9 cellular contexts compared by ENCODE assay signal in the genomic region with DNA sequence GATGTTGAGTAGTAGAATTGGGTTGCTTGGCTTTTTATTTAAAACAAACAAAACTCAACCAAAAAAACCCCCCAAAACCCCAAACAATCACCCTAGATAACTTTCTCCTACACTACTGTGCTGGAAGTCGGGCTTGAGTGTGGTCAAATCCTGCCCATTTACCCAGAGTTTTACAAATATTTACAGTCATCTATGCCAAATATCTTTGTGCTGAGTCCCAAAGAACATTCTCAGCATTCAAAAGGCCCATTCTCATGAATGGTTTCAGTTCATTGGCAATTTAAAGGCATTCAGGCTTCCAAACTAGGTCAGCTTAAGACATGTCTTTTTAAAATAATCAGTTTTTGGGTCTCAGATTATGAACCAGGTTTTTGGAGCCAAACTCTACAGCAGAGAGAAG.
DNase-seq lines count a peak whose midpoint lies in the region; ATAC-seq and TF ChIP-seq lines count a peak whose summit lies in the region.
"Had no signal": no experiment of that assay in that cellular context is flagged by ENCODE, and none has a peak within 500 bp of the region (broad histone marks: within the 10 kb centered on the region; RNA-seq: fewer than 3 reads in every experiment).

No MANE protein-coding gene starts in this region.

- H2AFZ ChIP-seq in KMS-11 (ENCODE audit: low read depth) = no peak overlapping the region

- no peaks in the 10 kb centered on the region for H3K79me2 ChIP-seq in KMS-11 (ENCODE audit: insufficient read depth, low read depth)

- in situ Hi-C loops in ACHN (cut with HindIII; ENCODE audit: low pct_ligation_motif_present, low pct_unique_long_range_greater_than_20kb, low sequenced_read_pairs) = no loop called here

- peak; percentile 78 for DNase-seq in ACHN
- DNase-seq in dedifferentiated amniotic fluid mesenchymal stem cell (ENCODE audit: extremely low spot score) = peak; percentile 91
- DNase-seq in NCI-H1694 (lab: John Stamatoyannopoulos, UW) = no peak
- DNase-seq in GDM1 (lab: John Stamatoyannopoulos, UW) = no peak
- no peak for DNase-seq in iPS-NIHi11 (ENCODE audit: low spot score)
- DNase-seq: GF-D8 had no signal

- H4K20me1 ChIP-seq in KMS-11 (ENCODE audit: insufficient read depth) = no peaks in the 10 kb centered on the region

- H3K4me2 ChIP-seq in KMS-11 = peak overlapping the region; percentile 67; the same call in 1 of the 2 replicates

- no peak for TF ChIP-seq CTCF in KMS-11 (conservative IDR thresholded peaks at IDR 0.05; ENCODE audit: low read depth, low read length)

- H3K9ac ChIP-seq in KMS-11 = no peak overlapping the region
- H3K9ac ChIP-seq in muscle layer of colon (ENCODE audit: low read length) = no peak overlapping the region

- ATAC-seq in GM18873 (IDR thresholded peaks at IDR 0.05; ENCODE audit: low FRiP score, unreplicated experiment) = no peak

- H3K27ac ChIP-seq in KMS-11 (no peak overlapping the region), muscle layer of colon (ENCODE audit: low read depth, low read length) (peak overlapping the region; percentile 43)

- H3K36me3 ChIP-seq in KMS-11 (ENCODE audit: insufficient read depth) = no peaks in the 10 kb centered on the region
- no peaks in the 10 kb centered on the region for H3K36me3 ChIP-seq in muscle layer of colon (ENCODE audit: insufficient read depth, low read length)

- no peaks in the 10 kb centered on the region for H3K27me3 ChIP-seq in KMS-11 (ENCODE audit: insufficient read depth, low read depth)
- no peaks in the 10 kb centered on the region for H3K27me3 ChIP-seq in muscle layer of colon (ENCODE audit: control insufficient read depth in 1 of 2, insufficient read depth in 2 of 2, low read length in 2 of 2)

- peaks cover 41% of the 10 kb centered on the region for H3K4me1 ChIP-seq in KMS-11 (ENCODE audit: low read depth, poor library complexity, severe bottlenecking)
- peaks cover 15% of the 10 kb centered on the region for H3K4me1 ChIP-seq in muscle layer of colon (ENCODE audit: insufficient read depth, low read length)

- H3K4me3 ChIP-seq in KMS-11 (IDR thresholded peaks at IDR 0.05; ENCODE audit: insufficient read depth, low read depth, low read length) = no peak overlapping the region
- H3K4me3 ChIP-seq in muscle layer of colon (ENCODE audit: low read depth in 1 of 2, low read length in 2 of 2) = no peak overlapping the region

- H3K9me3 ChIP-seq in muscle layer of colon (ENCODE audit: low read length) = no peaks in the 10 kb centered on the region

Comparison
In these comparisons a context has a peak if more than half of its experiments do, and no peak if none do; other contexts are left out.
1. DNase-seq: peak in ACHN (single experiment) and dedifferentiated amniotic fluid mesenchymal stem cell (single experiment); none in NCI-H1694 (single experiment), GDM1 (single experiment) and iPS-NIHi11 (single experiment).